In genomic region chr7:78752554-78752953, GRCh38 we compare ENCODE assay signal across 21 cellular contexts.
"Had no signal": no experiment of that assay in that cellular context is flagged by ENCODE, and none has a peak within 500 bp of the region (broad histone marks: within the 10 kb centered on the region; RNA-seq: fewer than 3 reads in every experiment).

No MANE protein-coding gene starts in this region.

- DNase-seq: colonic mucosa; cortex of kidney; dermis blood vessel endothelial cell; dorsolateral prefrontal cortex; effector CD4-positive, alpha-beta T cell; effector CD8-positive, alpha-beta T cell; effector memory CD4-positive, alpha-beta T cell; effector memory CD8-positive, alpha-beta T cell; endodermal cell; erythroblast; esophagus squamous epithelium; foreskin fibroblast; foreskin keratinocyte; foreskin melanocyte; gastrocnemius medialis; glutamatergic neuron; head of caudate nucleus; heart left ventricle; heart right ventricle had no signal

- ATAC-seq: effector memory CD8-positive, alpha-beta T cell; esophagus mucosa; foreskin keratinocyte; gastrocnemius medialis; gastroesophageal sphincter; heart left ventricle; heart right ventricle had no signal
